Comparison of ENCODE assay signal across 8 cellular contexts in genomic region chr9:17134843-17135577, GRCh38. TPM values are rescaled to one million over a fixed set of nuclear protein-coding genes. Genes with fewer than 3 reads are reported as not detected.
DNase-seq lines count a peak whose midpoint lies in the region; ATAC-seq and TF ChIP-seq lines count a peak whose summit lies in the region.

Gene CNTLN, plus strand, starts transcription at chr9:17135040. Its CDS starts 26 bp downstream, at chr9:17135066.

- H3K27me3 ChIP-seq in RWPE2 (ENCODE audit: insufficient read depth, poor library complexity, severe bottlenecking) (no peaks in the 10 kb centered on the region), right cardiac atrium (ENCODE audit: control insufficient read depth, insufficient read depth) (no peaks in the 10 kb centered on the region), uterus (no peaks in the 10 kb centered on the region)

- peak within 1 kb of the TSS; percentile 80 for H3K4me3 ChIP-seq in RWPE2 (ENCODE audit: severe bottlenecking)
- peak within 1 kb of the TSS; percentile 73 for H3K4me3 ChIP-seq in right cardiac atrium (ENCODE audit: low read length)
- peak within 1 kb of the TSS; percentile 91 to 93 for H3K4me3 ChIP-seq in uterus

- 0 out of 2 replicates have a peak, but pooled peaks cover 4% of the 10 kb centered on the region for H3K36me3 ChIP-seq in RWPE2 (ENCODE audit: low read depth)
- no peaks in the 10 kb centered on the region for H3K36me3 ChIP-seq in uterus

- TF ChIP-seq POLR2A in uterus (IDR thresholded peaks at IDR 0.05) = peak; percentile 58 to 75

- H3K4me1 ChIP-seq in RWPE2 (ENCODE audit: insufficient read depth, poor library complexity, severe bottlenecking) = peaks cover 6% of the 10 kb centered on the region
- no peaks in the 10 kb centered on the region for H3K4me1 ChIP-seq in right cardiac atrium (ENCODE audit: control insufficient read depth, insufficient read depth, low read length)
- H3K4me1 ChIP-seq in uterus = peaks cover 0 to 3% of the 10 kb centered on the region in 2 donors

- WGBS in right cardiac atrium = under 1% methylated on average over 73 of the region's 73 CpGs

- DNase-seq in DMS153 treated with DMSO at 0.1 percent for 48 hours (lab: John Stamatoyannopoulos, UW; ENCODE audit: unreplicated experiment) (peak; percentile 85), LHCN-M2 (ENCODE audit: low read depth) (peak; percentile 93), RWPE2 (ENCODE audit: low spot score) (peak; percentile 86), anterior cingulate cortex (lab: John Stamatoyannopoulos, UW) (peak; percentile 27 to 98 (median 85)), right cardiac atrium (peak; percentile 97 to 100 (median 99)), posterior cingulate gyrus (peak; percentile 83 to 98 (median 90)), uterus (peak; percentile 95 to 99)

- TF ChIP-seq CTCF in RWPE2 (IDR thresholded peaks at IDR 0.05; ENCODE audit: poor library complexity, severe bottlenecking) = no peak
- TF ChIP-seq CTCF in uterus (IDR thresholded peaks at IDR 0.05) = no peak

- ATAC-seq in GM21786 (IDR thresholded peaks at IDR 0.05; ENCODE audit: unreplicated experiment) = peak; percentile 71
- peak; percentile 88 for ATAC-seq in RWPE2 (ENCODE audit: low read depth)
- ATAC-seq in right cardiac atrium = peak; percentile 98 to 99

- H3K27ac ChIP-seq in RWPE2 (ENCODE audit: poor library complexity, severe bottlenecking) (peak within 1 kb of the TSS; percentile 32), right cardiac atrium (ENCODE audit: low read length) (peak within 1 kb of the TSS; percentile 35), uterus (peak within 1 kb of the TSS; percentile 93)

- H3K9me3 ChIP-seq in RWPE2 (ENCODE audit: severe bottlenecking) (no peaks in the 10 kb centered on the region), right cardiac atrium (ENCODE audit: control insufficient read depth, low read length) (no peaks in the 10 kb centered on the region), uterus (no peaks in the 10 kb centered on the region)

- intact Hi-C loops in right cardiac atrium (cut with DNase I) = no loop called here
- intact Hi-C loops in posterior cingulate gyrus (cut with DNase I) = loop anchor here (5.0 kb wide), 1 partner anchor 508 kb away; no protein-coding TSS in a partner anchor
- intact Hi-C loops in uterus (cut with DNase I; ENCODE audit: low total_unique reads) = no loop called here

RNA-seq across cellular contexts. Expression of gene CNTLN, which starts in this region (rescaled TPM):
- total RNA-seq in LHCN-M2 (2014; rRNA removed) (10.3 and 15.1 TPM in 2 replicates), right cardiac atrium (1 to 10 TPM; 4.3 to 6.9 (median 5.4) TPM), uterus (10 to 100 TPM; 11.3 to 41.7 (median 18.9) TPM)
- polyA plus RNA-seq in LHCN-M2 (2012) = 2.6 TPM
- 2.0 TPM for polyA plus RNA-seq in right cardiac atrium

Comparison
In these comparisons a context has a peak if more than half of its experiments do, and no peak if none do; other contexts are left out.
1. Peak in every context shown above with its lines: DNase-seq, ATAC-seq, H3K4me3 ChIP-seq and H3K27ac ChIP-seq.
2. H3K27ac ChIP-seq: peak in every context shown above with its lines; median percentile 93 in uterus; 35 in right cardiac atrium; 32 in RWPE2.